In genomic region chr2:10101491-10101890, GRCh38 we compare ENCODE assay signal across 16 cellular contexts. TPM values are rescaled to one million over a fixed set of nuclear protein-coding genes. Genes with fewer than 3 reads are reported as not detected.
A peak's percentile ranks its signal among the peaks of the same experiment; 100 is the strongest.
DNase-seq lines count a peak whose midpoint lies in the region; ATAC-seq, FAIRE-seq and TF ChIP-seq lines count a peak whose summit lies in the region.
"Had no signal": no experiment of that assay in that cellular context is flagged by ENCODE, and none has a peak within 500 bp of the region (broad histone marks: within the 10 kb centered on the region; RNA-seq: fewer than 3 reads in every experiment).

No MANE protein-coding gene starts in this region.

- ATAC-seq in GM19463 (IDR thresholded peaks at IDR 0.05; ENCODE audit: unreplicated experiment) (peak; percentile 44), HG02870 (IDR thresholded peaks at IDR 0.05; ENCODE audit: unreplicated experiment) (peak; percentile 68), HG03520 (IDR thresholded peaks at IDR 0.05; ENCODE audit: unreplicated experiment) (no peak)

- peaks cover under 1% of the 10 kb centered on the region for H3K9me3 Mint-ChIP-seq in astrocyte (ENCODE audit: unreplicated experiment)

- no peak overlapping the region for H3K4me2 ChIP-seq in astrocyte (ENCODE audit: low read length)

- intact Hi-C loops in thyroid gland (cut with DNase I): no loop called here

- TF ChIP-seq POLR2A in thyroid gland (IDR thresholded peaks at IDR 0.05): no peak

- FAIRE-seq in astrocyte (lab: Jason Lieb, UNC): no peak

- H3K4me3 Mint-ChIP-seq in astrocyte (ENCODE audit: unreplicated experiment): no peak overlapping the region
- H3K4me3 Mint-ChIP-seq: CD4-positive, CD25-positive, alpha-beta regulatory T cell; IgD-negative memory B cell had no signal

- no peaks in the 10 kb centered on the region for H3K4me1 Mint-ChIP-seq in astrocyte (ENCODE audit: low read depth, unreplicated experiment)

- no peak overlapping the region for H3K27ac Mint-ChIP-seq in astrocyte (ENCODE audit: unreplicated experiment)
- H3K27ac Mint-ChIP-seq: CD4-positive, CD25-positive, alpha-beta regulatory T cell had no signal

- DNase-seq in astrocyte (ENCODE audit: low read depth) (no peak), retina (peak; percentile 64), thyroid gland (no peak)
- DNase-seq in activated naive CD4-positive, alpha-beta T cell treated with anti-CD3 and anti-CD28 coated beads, Interleukin-2, amount 50 U/mL, for 16 hours: no peak
- DNase-seq: CD4-positive, CD25-positive, alpha-beta regulatory T cell; NCI-H187; NCI-H446; NCI-H526; OCI-M1; Right ventricle myocardium superior; SW 1271 had no signal

- peaks cover 19% of the 10 kb centered on the region for H3K27me3 Mint-ChIP-seq in astrocyte (ENCODE audit: low read depth, unreplicated experiment)
- H3K27me3 Mint-ChIP-seq: CD4-positive, CD25-positive, alpha-beta regulatory T cell had no signal

- H3K9me3 ChIP-seq in astrocyte (ENCODE audit: insufficient read depth, low read depth, low read length): no peaks in the 10 kb centered on the region
- H3K9me3 ChIP-seq in thyroid gland: no peaks in the 10 kb centered on the region

- no peaks in the 10 kb centered on the region for H3K36me3 ChIP-seq in astrocyte (ENCODE audit: insufficient read depth, low read length)
- H3K36me3 ChIP-seq in thyroid gland: no peaks in the 10 kb centered on the region

- 68 to 71% methylated on average over 7 of the region's 7 CpGs for WGBS in thyroid gland, 2 donors

- H3K36me3 Mint-ChIP-seq in astrocyte (ENCODE audit: low read depth, unreplicated experiment): no peaks in the 10 kb centered on the region

- H2AFZ ChIP-seq in astrocyte (ENCODE audit: low read depth, low read length): peak overlapping the region; percentile 26

- H3K27me3 ChIP-seq in astrocyte (ENCODE audit: insufficient read depth, low read length): no peaks in the 10 kb centered on the region
- H3K27me3 ChIP-seq in thyroid gland: no peaks in the 10 kb centered on the region

- H4K20me1 ChIP-seq in astrocyte (ENCODE audit: insufficient read depth, low read length): no peaks in the 10 kb centered on the region

- H3K4me1 ChIP-seq in astrocyte (ENCODE audit: insufficient read depth, low read length) (no peaks in the 10 kb centered on the region), thyroid gland (peaks cover 0 to 8% of the 10 kb centered on the region in 2 donors)

- TF ChIP-seq CTCF in astrocyte (IDR thresholded peaks at IDR 0.05; ENCODE audit: insufficient read depth, low read depth, low read length) (no peak), thyroid gland (IDR thresholded peaks at IDR 0.05) (no peak)

- H3K4me3 ChIP-seq in astrocyte (ENCODE audit: insufficient read depth, low read depth, low read length) (no peak overlapping the region), thyroid gland (replicated peaks in 1 of 3) (no peak overlapping the region)
- H3K4me3 ChIP-seq: SK-N-MC had no signal

- H3K79me2 ChIP-seq in astrocyte (ENCODE audit: insufficient read depth, low read length): no peaks in the 10 kb centered on the region

- H3K27ac ChIP-seq in astrocyte (ENCODE audit: low read depth, low read length): no peak overlapping the region
- H3K27ac ChIP-seq in thyroid gland: no peak overlapping the region
- H3K27ac ChIP-seq: SK-N-MC had no signal

- no peak overlapping the region for H3K9ac ChIP-seq in astrocyte (ENCODE audit: low read length)

RNA-seq across cellular contexts. Expression of gene RRM2, which starts 21.0 kb away (rescaled TPM):
- total RNA-seq in astrocyte (6.8 and 11.9 TPM in 2 replicates), thyroid gland (under 1 TPM in 3 of 4 donors, not detected in 1; 0.27 to 0.83 (median 0.75) TPM)

RNA-seq across cellular contexts. Expression of gene CYS1, which starts 21.3 kb away (rescaled TPM):
- total RNA-seq in astrocyte: 3.7 and 4.8 TPM in 2 replicates
- total RNA-seq in thyroid gland: 10 to 100 TPM in 1 of 4 donors, 1 to 10 TPM in 2, under 1 TPM in 1; 0.59 to 47.2 (median 2.7) TPM
- total RNA-seq: CD4-positive, CD25-positive, alpha-beta regulatory T cell had no signal

RNA-seq across cellular contexts. Expression of gene KLF11, which starts 58.1 kb away (rescaled TPM):
- 9.6 and 9.8 TPM in 2 replicates for total RNA-seq in astrocyte
- 10 to 100 TPM; 11.2 to 44.2 (median 23.7) TPM for total RNA-seq in thyroid gland
